In genomic region chr1:223770621-223771315, GRCh38 we compare ENCODE assay signal across 10 cellular contexts. TPM values are rescaled to one million over a fixed set of nuclear protein-coding genes. Genes with fewer than 3 reads are reported as not detected.
DNase-seq lines count a peak whose midpoint lies in the region; ATAC-seq and TF ChIP-seq lines count a peak whose summit lies in the region.
"Had no signal": no experiment of that assay in that cellular context is flagged by ENCODE, and none has a peak within 500 bp of the region (broad histone marks: within the 10 kb centered on the region; RNA-seq: fewer than 3 reads in every experiment).

No MANE protein-coding gene starts in this region.

- POLR2A ChIA-PET in activated CD8-positive, alpha-beta T cell treated with anti-CD3 and anti-CD28 coated beads for 36 hours (lab: Charles Lee): interaction anchor here (1.5 kb wide), 1 partner anchor 74 kb away, joined by 5 read pairs; no protein-coding TSS in a partner anchor

- no peak overlapping the region for H4K8ac ChIP-seq in mesenchymal stem cell (ENCODE audit: low read length)

- no peaks in the 10 kb centered on the region for H4K20me1 ChIP-seq in MM.1S (ENCODE audit: insufficient read depth, low read length)

- H3K9me3 Mint-ChIP-seq in brain: peaks cover 0 to 4% (median 3%) of the 10 kb centered on the region in 5 experiments
- no peaks in the 10 kb centered on the region for H3K9me3 Mint-ChIP-seq in activated CD8-positive, alpha-beta T cell treated with anti-CD3 and anti-CD28 coated beads for 36 hours

- CTCF ChIA-PET in activated CD8-positive, alpha-beta T cell treated with anti-CD3 and anti-CD28 coated beads for 36 hours (lab: Charles Lee): interaction anchor here (0.6 to 2.7 kb wide), 8 partner anchors 10 to 308 kb away, joined by 3 to 13 read pairs (median 7); no protein-coding TSS in a partner anchor

- H3K27me3 Mint-ChIP-seq in brain: peaks cover 3% of the 10 kb centered on the region
- H3K27me3 Mint-ChIP-seq in activated CD8-positive, alpha-beta T cell treated with anti-CD3 and anti-CD28 coated beads for 36 hours: no peaks in the 10 kb centered on the region

- no peak for ATAC-seq in activated CD8-positive, alpha-beta T cell treated with anti-CD3 and anti-CD28 coated beads for 36 hours
- no peak for ATAC-seq in GM21360 (IDR thresholded peaks at IDR 0.05; ENCODE audit: unreplicated experiment)

- H3K9me3 ChIP-seq in MM.1S (replicated peaks; ENCODE audit: insufficient read depth, low read length): no peaks in the 10 kb centered on the region
- no peaks in the 10 kb centered on the region for H3K9me3 ChIP-seq in mesenchymal stem cell (ENCODE audit: control insufficient read depth, low read length)
- no peaks in the 10 kb centered on the region for H3K9me3 ChIP-seq in suprapubic skin
- H3K9me3 ChIP-seq in MG63: no peaks in the 10 kb centered on the region

- no peaks in the 10 kb centered on the region for H3K9me2 ChIP-seq in MM.1S (replicated peaks; ENCODE audit: insufficient read depth, low read length)

- peaks cover 6% of the 10 kb centered on the region for H3K79me1 ChIP-seq in mesenchymal stem cell (replicated peaks; ENCODE audit: low read length, poor library complexity, severe bottlenecking)

- H3K27ac ChIP-seq in MM.1S (ENCODE audit: low read length): no peak overlapping the region
- peak overlapping the region; percentile 83 for H3K27ac ChIP-seq in mesenchymal stem cell (ENCODE audit: low read length, poor library complexity, severe bottlenecking)
- peak overlapping the region; percentile 26 for H3K27ac ChIP-seq in suprapubic skin

- no peaks in the 10 kb centered on the region for H3F3A ChIP-seq in MM.1S (ENCODE audit: insufficient read depth, low read length)

- H2BK120ac ChIP-seq in mesenchymal stem cell (ENCODE audit: low read depth, low read length): no peak overlapping the region

- H2AFZ ChIP-seq in MM.1S (ENCODE audit: low read length) (no peak overlapping the region), mesenchymal stem cell (ENCODE audit: low read depth, low read length) (no peak overlapping the region)

- peak overlapping the region in 1 of 2 experiments; percentile 21 for H3K4ac ChIP-seq in mesenchymal stem cell (ENCODE audit: low read depth in 1 of 2, low read length in 2 of 2)

- peaks cover 31% of the 10 kb centered on the region for H3K4me1 Mint-ChIP-seq in brain
- H3K4me1 Mint-ChIP-seq in activated CD8-positive, alpha-beta T cell treated with anti-CD3 and anti-CD28 coated beads for 36 hours (ENCODE audit: low read depth): peaks cover 27% of the 10 kb centered on the region

- no peak for TF ChIP-seq EP300 in suprapubic skin (IDR thresholded peaks at IDR 0.05)

- H2BK5ac ChIP-seq in mesenchymal stem cell (ENCODE audit: low read depth, low read length, poor library complexity, severe bottlenecking): no peak overlapping the region

- intact Hi-C loops in activated CD8-positive, alpha-beta T cell treated with anti-CD3 and anti-CD28 coated beads for 36 hours (cut with micrococcal nuclease): no loop called here

- peaks cover 78% of the 10 kb centered on the region for H3K36me3 Mint-ChIP-seq in brain
- H3K36me3 Mint-ChIP-seq in activated CD8-positive, alpha-beta T cell treated with anti-CD3 and anti-CD28 coated beads for 36 hours (ENCODE audit: low read depth): peaks cover 46% of the 10 kb centered on the region

- TF ChIP-seq CTCF in MM.1S (IDR thresholded peaks at IDR 0.05; ENCODE audit: low read length) (no peak), brain (conservative IDR thresholded peaks at IDR 0.05) (no peak), suprapubic skin (IDR thresholded peaks at IDR 0.05) (no peak)
- TF ChIP-seq CTCF in activated CD8-positive, alpha-beta T cell treated with anti-CD3 and anti-CD28 coated beads for 36 hours (IDR thresholded peaks at IDR 0.05): no peak

- peak overlapping the region in 1 of 2 experiments; percentile 7 for H2BK12ac ChIP-seq in mesenchymal stem cell (ENCODE audit: low read length in 2 of 2)

- no peak overlapping the region for H2AK5ac ChIP-seq in mesenchymal stem cell (ENCODE audit: low read length, severe bottlenecking)

- no peak for TF ChIP-seq POLR2A in suprapubic skin (IDR thresholded peaks at IDR 0.05)

- H4K91ac ChIP-seq in mesenchymal stem cell (ENCODE audit: low read length): no peak overlapping the region

- H3K36me3 ChIP-seq in MM.1S (replicated peaks; ENCODE audit: insufficient read depth, low read length): peaks cover 4% of the 10 kb centered on the region; the same call in 1 of the 2 replicates
- H3K36me3 ChIP-seq in mesenchymal stem cell (ENCODE audit: control insufficient read depth in 1 of 2, insufficient read depth in 2 of 2, low read depth in 1 of 2, low read length in 2 of 2): peaks cover 39 to 77% of the 10 kb centered on the region in 2 experiments
- H3K36me3 ChIP-seq in suprapubic skin: peaks cover 72% of the 10 kb centered on the region
- peaks cover 87% of the 10 kb centered on the region for H3K36me3 ChIP-seq in MG63

- WGBS in mesenchymal stem cell: 94% methylated on average over 9 of the region's 9 CpGs
- WGBS in suprapubic skin: 96% methylated on average over 9 of the region's 9 CpGs

- H3K9ac ChIP-seq in MM.1S (ENCODE audit: low read length) (no peak overlapping the region), mesenchymal stem cell (ENCODE audit: low read length) (peak overlapping the region; percentile 82)

- peak overlapping the region in 1 of 2 experiments; percentile 95 for H3K14ac ChIP-seq in mesenchymal stem cell (ENCODE audit: low read length in 2 of 2)

- H3K23ac ChIP-seq in mesenchymal stem cell (ENCODE audit: low read length in 2 of 2): no peak overlapping the region

- H3K4me3 ChIP-seq in MM.1S (ENCODE audit: low read length): no peak overlapping the region
- peak overlapping the region in 1 of 2 experiments; percentile 42 for H3K4me3 ChIP-seq in mesenchymal stem cell (ENCODE audit: insufficient read depth in 1 of 2, low read depth in 1 of 2, low read length in 2 of 2)
- H3K4me3 ChIP-seq in suprapubic skin: no peak overlapping the region
- H3K4me3 ChIP-seq in MG63: no peak overlapping the region

- peak; percentile 4 for DNase-seq in MM.1S
- DNase-seq in mesenchymal stem cell: no peak
- DNase-seq in suprapubic skin (ENCODE audit: low spot score in 2 of 2): no peak
- no peak for DNase-seq in activated CD8-positive, alpha-beta T cell treated with anti-CD3 and anti-CD28 coated beads for 36 hours
- DNase-seq in amniotic stem cell (lab: John Stamatoyannopoulos, UW): no peak
- DNase-seq in MG63: no peak
- DNase-seq: DMS79, NCI-H510A had no signal

- H3K4me1 ChIP-seq in MM.1S (ENCODE audit: low read length) (no peaks in the 10 kb centered on the region), mesenchymal stem cell (ENCODE audit: control insufficient read depth, insufficient read depth, low read depth, low read length) (peaks cover 18% of the 10 kb centered on the region), suprapubic skin (peaks cover 19% of the 10 kb centered on the region)

- no peak overlapping the region for H2BK15ac ChIP-seq in mesenchymal stem cell (ENCODE audit: low read depth, poor library complexity, severe bottlenecking)

- H3K27ac Mint-ChIP-seq in brain: peak overlapping the region in 4 of 5 experiments; percentile 74 to 90 (median 88)
- no peak overlapping the region for H3K27ac Mint-ChIP-seq in activated CD8-positive, alpha-beta T cell treated with anti-CD3 and anti-CD28 coated beads for 36 hours

- H3K4me3 Mint-ChIP-seq in brain: no peak overlapping the region
- H3K4me3 Mint-ChIP-seq in activated CD8-positive, alpha-beta T cell treated with anti-CD3 and anti-CD28 coated beads for 36 hours: no peak overlapping the region

- H3K27me3 ChIP-seq in MM.1S (replicated peaks; ENCODE audit: insufficient read depth, low read length) (no peaks in the 10 kb centered on the region), mesenchymal stem cell (ENCODE audit: control insufficient read depth in 1 of 2, insufficient read depth in 1 of 2, low read length in 2 of 2) (no peaks in the 10 kb centered on the region), suprapubic skin (no peaks in the 10 kb centered on the region), MG63 (no peaks in the 10 kb centered on the region)

- no peaks in the 10 kb centered on the region for H3K79me2 ChIP-seq in MM.1S (ENCODE audit: low read length)

- H3K18ac ChIP-seq in mesenchymal stem cell (ENCODE audit: low read depth in 1 of 2, low read length in 2 of 2): peak overlapping the region; percentile 14 to 46

- no peak overlapping the region for H3K4me2 ChIP-seq in MM.1S (ENCODE audit: low read depth, low read length)
- H3K4me2 ChIP-seq in mesenchymal stem cell (ENCODE audit: low read length, poor library complexity, severe bottlenecking): no peak overlapping the region

RNA-seq across cellular contexts. Expression of gene CAPN2, which starts 58.4 kb away (rescaled TPM):
- polyA plus RNA-seq in brain (ENCODE audit: insufficient read depth, low read depth, low replicate concordance): 69.0 TPM
- polyA plus RNA-seq in mesenchymal stem cell (2013, experiment 1 of 2): 247 TPM
- polyA plus RNA-seq in mesenchymal stem cell (2013, experiment 2 of 2): 249 TPM
- total RNA-seq in suprapubic skin: 10 to 100 TPM; 33.6 to 87.6 (median 44.0) TPM
- total RNA-seq in activated CD8-positive, alpha-beta T cell treated with anti-CD3 and anti-CD28 coated beads for 36 hours: 10 to 100 TPM; 31.5 to 33.6 TPM
- 198 and 218 TPM in 2 replicates for total RNA-seq in MG63 (2014; rRNA removed; shearing (Covaris generic); ENCODE audit: low replicate concordance)
